ENCODE assay signal across 2 cellular contexts in the genomic region with DNA sequence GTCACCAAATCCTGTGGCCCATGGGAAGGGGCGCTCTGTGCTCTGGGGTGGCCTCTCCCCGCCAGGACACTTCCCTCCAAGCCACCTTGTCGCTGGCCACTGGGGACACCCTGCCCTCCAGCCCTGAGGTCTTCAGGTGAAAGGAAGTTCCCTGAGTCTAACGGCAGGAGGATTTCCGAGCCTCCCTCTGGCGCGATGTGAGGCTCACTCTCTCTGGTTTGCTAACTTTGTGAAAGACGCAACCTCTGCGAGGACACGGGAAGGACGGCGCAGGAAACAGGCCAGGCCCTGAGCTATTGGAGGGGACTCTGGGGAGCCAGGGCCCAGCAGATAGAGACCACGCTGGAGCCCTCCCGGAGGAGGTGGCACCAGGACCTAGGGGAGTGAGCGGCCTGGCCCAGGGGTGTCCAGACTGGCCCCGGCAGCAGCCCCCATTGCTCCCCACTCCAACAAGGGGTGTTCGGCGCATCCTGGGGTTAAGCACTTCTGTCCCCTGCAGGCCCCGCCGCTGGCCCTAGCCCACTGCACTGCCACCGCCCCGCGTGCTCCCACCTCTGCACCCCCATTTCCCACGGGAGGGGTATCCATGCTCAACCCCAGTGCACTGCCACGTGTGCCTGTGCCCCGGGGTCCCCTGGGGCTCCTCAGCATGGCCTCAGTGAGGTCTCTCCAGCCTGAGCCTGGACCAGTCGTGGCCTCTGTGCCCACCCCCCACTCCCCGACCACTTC.
TF ChIP-seq lines count a peak whose summit lies in the region.

No MANE protein-coding gene starts in this region.

TF ChIP-seq in SK-N-SH, 30 proteins besides CTCF, POLR2A, EP300 and RAD21 (continued from another document):
- TF ChIP-seq, protein P1, sequence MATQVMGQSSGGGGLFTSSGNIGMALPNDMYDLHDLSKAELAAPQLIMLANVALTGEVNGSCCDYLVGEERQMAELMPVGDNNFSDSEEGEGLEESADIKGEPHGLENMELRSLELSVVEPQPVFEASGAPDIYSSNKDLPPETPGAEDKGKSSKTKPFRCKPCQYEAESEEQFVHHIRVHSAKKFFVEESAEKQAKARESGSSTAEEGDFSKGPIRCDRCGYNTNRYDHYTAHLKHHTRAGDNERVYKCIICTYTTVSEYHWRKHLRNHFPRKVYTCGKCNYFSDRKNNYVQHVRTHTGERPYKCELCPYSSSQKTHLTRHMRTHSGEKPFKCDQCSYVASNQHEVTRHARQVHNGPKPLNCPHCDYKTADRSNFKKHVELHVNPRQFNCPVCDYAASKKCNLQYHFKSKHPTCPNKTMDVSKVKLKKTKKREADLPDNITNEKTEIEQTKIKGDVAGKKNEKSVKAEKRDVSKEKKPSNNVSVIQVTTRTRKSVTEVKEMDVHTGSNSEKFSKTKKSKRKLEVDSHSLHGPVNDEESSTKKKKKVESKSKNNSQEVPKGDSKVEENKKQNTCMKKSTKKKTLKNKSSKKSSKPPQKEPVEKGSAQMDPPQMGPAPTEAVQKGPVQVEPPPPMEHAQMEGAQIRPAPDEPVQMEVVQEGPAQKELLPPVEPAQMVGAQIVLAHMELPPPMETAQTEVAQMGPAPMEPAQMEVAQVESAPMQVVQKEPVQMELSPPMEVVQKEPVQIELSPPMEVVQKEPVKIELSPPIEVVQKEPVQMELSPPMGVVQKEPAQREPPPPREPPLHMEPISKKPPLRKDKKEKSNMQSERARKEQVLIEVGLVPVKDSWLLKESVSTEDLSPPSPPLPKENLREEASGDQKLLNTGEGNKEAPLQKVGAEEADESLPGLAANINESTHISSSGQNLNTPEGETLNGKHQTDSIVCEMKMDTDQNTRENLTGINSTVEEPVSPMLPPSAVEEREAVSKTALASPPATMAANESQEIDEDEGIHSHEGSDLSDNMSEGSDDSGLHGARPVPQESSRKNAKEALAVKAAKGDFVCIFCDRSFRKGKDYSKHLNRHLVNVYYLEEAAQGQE (IDR thresholded peaks at IDR 0.05; ENCODE audit: low read depth, low read length): no peak
- TF ChIP-seq, protein P2, sequence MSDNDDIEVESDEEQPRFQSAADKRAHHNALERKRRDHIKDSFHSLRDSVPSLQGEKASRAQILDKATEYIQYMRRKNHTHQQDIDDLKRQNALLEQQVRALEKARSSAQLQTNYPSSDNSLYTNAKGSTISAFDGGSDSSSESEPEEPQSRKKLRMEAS (IDR thresholded peaks at IDR 0.05; ENCODE audit: low read depth): no peak
- no peak for TF ChIP-seq RFX5 (IDR thresholded peaks at IDR 0.05; ENCODE audit: low read length)
- no peak for TF ChIP-seq RCOR1 (IDR thresholded peaks at IDR 0.05; ENCODE audit: low read length)
- TF ChIP-seq SMC3 (IDR thresholded peaks at IDR 0.05; ENCODE audit: low read depth, low read length): no peak
- TF ChIP-seq NFIC (IDR thresholded peaks at IDR 0.05; ENCODE audit: borderline replicate concordance): no peak
TF ChIP-seq in SK-N-SH: peak in this region for 0.

TF ChIP-seq in SK-N-SH treated with all-trans-retinoic acid at 6 μM for 48 hours, 23 proteins besides CTCF, POLR2A, EP300 and RAD21 (continued from another document):
- TF ChIP-seq, protein P3, sequence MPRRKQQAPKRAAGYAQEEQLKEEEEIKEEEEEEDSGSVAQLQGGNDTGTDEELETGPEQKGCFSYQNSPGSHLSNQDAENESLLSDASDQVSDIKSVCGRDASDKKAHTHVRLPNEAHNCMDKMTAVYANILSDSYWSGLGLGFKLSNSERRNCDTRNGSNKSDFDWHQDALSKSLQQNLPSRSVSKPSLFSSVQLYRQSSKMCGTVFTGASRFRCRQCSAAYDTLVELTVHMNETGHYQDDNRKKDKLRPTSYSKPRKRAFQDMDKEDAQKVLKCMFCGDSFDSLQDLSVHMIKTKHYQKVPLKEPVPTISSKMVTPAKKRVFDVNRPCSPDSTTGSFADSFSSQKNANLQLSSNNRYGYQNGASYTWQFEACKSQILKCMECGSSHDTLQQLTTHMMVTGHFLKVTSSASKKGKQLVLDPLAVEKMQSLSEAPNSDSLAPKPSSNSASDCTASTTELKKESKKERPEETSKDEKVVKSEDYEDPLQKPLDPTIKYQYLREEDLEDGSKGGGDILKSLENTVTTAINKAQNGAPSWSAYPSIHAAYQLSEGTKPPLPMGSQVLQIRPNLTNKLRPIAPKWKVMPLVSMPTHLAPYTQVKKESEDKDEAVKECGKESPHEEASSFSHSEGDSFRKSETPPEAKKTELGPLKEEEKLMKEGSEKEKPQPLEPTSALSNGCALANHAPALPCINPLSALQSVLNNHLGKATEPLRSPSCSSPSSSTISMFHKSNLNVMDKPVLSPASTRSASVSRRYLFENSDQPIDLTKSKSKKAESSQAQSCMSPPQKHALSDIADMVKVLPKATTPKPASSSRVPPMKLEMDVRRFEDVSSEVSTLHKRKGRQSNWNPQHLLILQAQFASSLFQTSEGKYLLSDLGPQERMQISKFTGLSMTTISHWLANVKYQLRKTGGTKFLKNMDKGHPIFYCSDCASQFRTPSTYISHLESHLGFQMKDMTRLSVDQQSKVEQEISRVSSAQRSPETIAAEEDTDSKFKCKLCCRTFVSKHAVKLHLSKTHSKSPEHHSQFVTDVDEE (CRISPR knock-in tag; IDR thresholded peaks at IDR 0.05): no peak
- TF ChIP-seq, protein P4, sequence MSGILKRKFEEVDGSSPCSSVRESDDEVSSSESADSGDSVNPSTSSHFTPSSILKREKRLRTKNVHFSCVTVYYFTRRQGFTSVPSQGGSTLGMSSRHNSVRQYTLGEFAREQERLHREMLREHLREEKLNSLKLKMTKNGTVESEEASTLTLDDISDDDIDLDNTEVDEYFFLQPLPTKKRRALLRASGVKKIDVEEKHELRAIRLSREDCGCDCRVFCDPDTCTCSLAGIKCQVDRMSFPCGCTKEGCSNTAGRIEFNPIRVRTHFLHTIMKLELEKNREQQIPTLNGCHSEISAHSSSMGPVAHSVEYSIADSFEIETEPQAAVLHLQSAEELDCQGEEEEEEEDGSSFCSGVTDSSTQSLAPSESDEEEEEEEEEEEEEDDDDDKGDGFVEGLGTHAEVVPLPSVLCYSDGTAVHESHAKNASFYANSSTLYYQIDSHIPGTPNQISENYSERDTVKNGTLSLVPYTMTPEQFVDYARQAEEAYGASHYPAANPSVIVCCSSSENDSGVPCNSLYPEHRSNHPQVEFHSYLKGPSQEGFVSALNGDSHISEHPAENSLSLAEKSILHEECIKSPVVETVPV (CRISPR knock-in tag; IDR thresholded peaks at IDR 0.05): no peak
- TF ChIP-seq ISL1 (CRISPR knock-in tag; IDR thresholded peaks at IDR 0.05) (no peak), ARNTL (CRISPR knock-in tag; IDR thresholded peaks at IDR 0.05; ENCODE audit: borderline replicate concordance, low read depth) (no peak), TOX (CRISPR knock-in tag; IDR thresholded peaks at IDR 0.05; ENCODE audit: borderline replicate concordance) (no peak), PPARA (CRISPR knock-in tag; IDR thresholded peaks at IDR 0.05; ENCODE audit: borderline replicate concordance) (no peak), RARB (CRISPR knock-in tag; IDR thresholded peaks at IDR 0.05) (no peak), BACH2 (CRISPR knock-in tag; IDR thresholded peaks at IDR 0.05; ENCODE audit: borderline replicate concordance) (no peak), TCF4 (CRISPR knock-in tag; IDR thresholded peaks at IDR 0.05; ENCODE audit: borderline replicate concordance) (no peak), SNAI2 (CRISPR knock-in tag; IDR thresholded peaks at IDR 0.05) (no peak), ESRRG (CRISPR knock-in tag; IDR thresholded peaks at IDR 0.05) (no peak), ZNF8 (CRISPR knock-in tag; IDR thresholded peaks at IDR 0.05) (no peak), ZNF70 (CRISPR knock-in tag; IDR thresholded peaks at IDR 0.05) (no peak)
- TF ChIP-seq, protein P5, sequence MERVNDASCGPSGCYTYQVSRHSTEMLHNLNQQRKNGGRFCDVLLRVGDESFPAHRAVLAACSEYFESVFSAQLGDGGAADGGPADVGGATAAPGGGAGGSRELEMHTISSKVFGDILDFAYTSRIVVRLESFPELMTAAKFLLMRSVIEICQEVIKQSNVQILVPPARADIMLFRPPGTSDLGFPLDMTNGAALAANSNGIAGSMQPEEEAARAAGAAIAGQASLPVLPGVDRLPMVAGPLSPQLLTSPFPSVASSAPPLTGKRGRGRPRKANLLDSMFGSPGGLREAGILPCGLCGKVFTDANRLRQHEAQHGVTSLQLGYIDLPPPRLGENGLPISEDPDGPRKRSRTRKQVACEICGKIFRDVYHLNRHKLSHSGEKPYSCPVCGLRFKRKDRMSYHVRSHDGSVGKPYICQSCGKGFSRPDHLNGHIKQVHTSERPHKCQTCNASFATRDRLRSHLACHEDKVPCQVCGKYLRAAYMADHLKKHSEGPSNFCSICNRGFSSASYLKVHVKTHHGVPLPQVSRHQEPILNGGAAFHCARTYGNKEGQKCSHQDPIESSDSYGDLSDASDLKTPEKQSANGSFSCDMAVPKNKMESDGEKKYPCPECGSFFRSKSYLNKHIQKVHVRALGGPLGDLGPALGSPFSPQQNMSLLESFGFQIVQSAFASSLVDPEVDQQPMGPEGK (CRISPR knock-in tag; IDR thresholded peaks at IDR 0.05; ENCODE audit: borderline replicate concordance): no peak
